Comparison of ENCODE assay signal across 8 cellular contexts in the genomic region with DNA sequence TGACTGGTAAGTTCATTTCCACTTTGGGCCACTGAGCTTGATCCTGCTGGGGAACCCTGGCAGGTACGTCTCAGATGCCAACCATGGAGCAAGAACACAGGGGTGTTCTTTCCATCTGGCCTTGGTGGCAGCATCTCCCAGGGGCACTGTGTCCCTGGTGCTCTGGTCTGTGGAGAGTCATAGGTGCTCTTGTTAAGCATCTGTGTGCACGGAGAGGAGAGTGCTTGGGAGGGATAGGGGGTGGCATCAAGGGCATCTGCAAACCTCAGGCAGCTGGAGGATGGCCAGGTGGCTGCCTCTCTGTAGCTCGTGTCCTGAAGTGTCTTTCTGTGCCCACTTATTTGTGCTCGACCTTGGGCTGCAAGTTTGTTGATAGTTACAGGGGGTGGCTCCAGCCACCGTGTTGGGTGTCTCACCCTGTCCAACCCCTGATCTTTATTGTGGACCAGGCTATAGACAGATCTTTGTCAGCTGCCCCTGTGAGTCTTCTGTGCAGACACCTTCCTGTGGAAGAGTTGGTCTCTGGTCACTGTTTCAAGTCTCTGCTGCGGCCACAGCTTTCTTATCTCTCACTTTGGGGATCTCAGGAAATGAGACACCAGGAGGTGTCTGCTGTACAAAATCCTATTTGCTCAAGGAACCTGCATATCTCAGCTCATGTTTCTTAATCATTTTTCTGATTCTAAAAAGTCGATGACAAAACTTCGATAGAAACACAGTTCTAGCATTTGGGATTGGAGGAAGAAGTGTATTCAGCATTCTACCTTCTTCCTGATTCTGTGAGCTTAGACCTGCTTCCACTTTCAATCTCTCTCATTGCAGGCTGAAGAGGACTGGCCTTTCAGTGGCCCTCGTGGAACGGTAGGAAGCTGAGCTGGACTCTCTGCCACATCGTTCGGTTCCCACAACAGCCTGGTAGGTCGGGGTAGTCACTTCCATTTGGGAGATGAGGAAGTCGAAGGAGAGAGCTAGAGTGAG. TPM values are rescaled to one million over a fixed set of nuclear protein-coding genes. Genes with fewer than 3 reads are reported as not detected.
A peak's percentile ranks its signal among the peaks of the same experiment; 100 is the strongest.
DNase-seq lines count a peak whose midpoint lies in the region; ATAC-seq and TF ChIP-seq lines count a peak whose summit lies in the region.

No MANE protein-coding gene starts in this region.

- WGBS in ovary, 3 donors, result 67 to 79% (median 76%) methylated on average over 14 of the region's 14 CpGs

- TF ChIP-seq POLR2A in ovary (IDR thresholded peaks at IDR 0.05), result no peak

- no peak overlapping the region for H3K4me3 ChIP-seq in ovary

- H3K4me1 ChIP-seq in ovary (ENCODE audit: insufficient read depth), result no peaks in the 10 kb centered on the region

- H3K36me3 ChIP-seq in ovary, result no peaks in the 10 kb centered on the region

- peak; percentile 34 for ATAC-seq in HG03064 (IDR thresholded peaks at IDR 0.05; ENCODE audit: low read depth, unreplicated experiment)
- ATAC-seq in stimulated activated naive CD8-positive, alpha-beta T cell treated with anti-CD3 and anti-CD28 coated beads, Interleukin-15, Interleukin-2, amounts not matched to agents 100 U/mL and 50 U/mL, for 24 hours, result peak; percentile 9
- no peak for ATAC-seq in HG02840 (IDR thresholded peaks at IDR 0.05; ENCODE audit: low FRiP score, unreplicated experiment)

- H3K27me3 ChIP-seq in ovary, result no peaks in the 10 kb centered on the region

- peak; percentile 14 to 16 for DNase-seq in activated T-cell treated with anti-CD3 and anti-CD28 coated beads, Interleukin-2, amount 50 U/mL, for 48 hours
- DNase-seq in activated T-cell treated with anti-CD3 and anti-CD28 coated beads for 4 hours, result no peak
- no peak for DNase-seq in activated naive CD8-positive, alpha-beta T cell treated with anti-CD3 and anti-CD28 coated beads for 36 hours
- no peak for DNase-seq in stimulated activated naive CD8-positive, alpha-beta T cell treated with anti-CD3 and anti-CD28 coated beads, Interleukin-15, Interleukin-2, amounts not matched to agents 100 U/mL and 50 U/mL, for 24 hours
- DNase-seq in ovary, result no peak
- no peak for DNase-seq in posterior cingulate gyrus

- intact Hi-C loops in ovary (cut with DNase I) (no loop called here), posterior cingulate gyrus (cut with DNase I) (no loop called here)

- H3K27me3 Mint-ChIP-seq in activated naive CD8-positive, alpha-beta T cell treated with anti-CD3 and anti-CD28 coated beads for 36 hours, result peaks cover 6% of the 10 kb centered on the region

- no peak for TF ChIP-seq CTCF in ovary (IDR thresholded peaks at IDR 0.05)

- no peak overlapping the region for H3K27ac ChIP-seq in ovary

- H3K36me3 Mint-ChIP-seq in activated naive CD8-positive, alpha-beta T cell treated with anti-CD3 and anti-CD28 coated beads for 36 hours, result no peaks in the 10 kb centered on the region

- H3K4me1 Mint-ChIP-seq in activated naive CD8-positive, alpha-beta T cell treated with anti-CD3 and anti-CD28 coated beads for 36 hours, result peaks cover 23% of the 10 kb centered on the region

- peak overlapping the region; percentile 18 for H3K4me3 Mint-ChIP-seq in activated naive CD8-positive, alpha-beta T cell treated with anti-CD3 and anti-CD28 coated beads for 36 hours

- no peaks in the 10 kb centered on the region for H3K9me3 Mint-ChIP-seq in activated naive CD8-positive, alpha-beta T cell treated with anti-CD3 and anti-CD28 coated beads for 36 hours

- no peaks in the 10 kb centered on the region for H3K9me3 ChIP-seq in ovary

- no peak overlapping the region for H3K27ac Mint-ChIP-seq in activated naive CD8-positive, alpha-beta T cell treated with anti-CD3 and anti-CD28 coated beads for 36 hours

- no peak for TF ChIP-seq EP300 in ovary (IDR thresholded peaks at IDR 0.05)

RNA-seq across cellular contexts. Expression of a gene that starts 17.2 kb away (rescaled TPM):
- 10 to 100 TPM; 11.1 to 11.9 TPM for total RNA-seq in activated naive CD8-positive, alpha-beta T cell treated with anti-CD3 and anti-CD28 coated beads for 36 hours
- 10 to 100 TPM in 1 of 7 donors, 1 to 10 TPM in 6; 2.1 to 10.3 (median 5.5) TPM for total RNA-seq in ovary
- 10 to 100 TPM; 12.2 to 22.8 TPM for polyA plus RNA-seq in ovary

RNA-seq across cellular contexts. Expression of a gene that starts 54.1 kb away (rescaled TPM):
- total RNA-seq in activated naive CD8-positive, alpha-beta T cell treated with anti-CD3 and anti-CD28 coated beads for 36 hours, result 1 to 10 TPM; 3.7 to 4.0 TPM
- 10 to 100 TPM in 5 of 7 donors, 1 to 10 TPM in 2; 5.5 to 13.9 (median 10.9) TPM for total RNA-seq in ovary
- polyA plus RNA-seq in ovary, result 10 to 100 TPM in 1 of 2 donors, under 1 TPM in 1; 0.28 to 11.2 TPM

Comparison
In these comparisons a context has a peak if more than half of its experiments do, and no peak if none do; other contexts are left out.
1. DNase-seq: peak in activated T-cell treated with anti-CD3 and anti-CD28 coated beads, Interleukin-2, amount 50 U/mL, for 48 hours (2 of 2); none in activated T-cell treated with anti-CD3 and anti-CD28 coated beads for 4 hours (single experiment), activated naive CD8-positive, alpha-beta T cell treated with anti-CD3 and anti-CD28 coated beads for 36 hours (single experiment), stimulated activated naive CD8-positive, alpha-beta T cell treated with anti-CD3 and anti-CD28 coated beads, Interleukin-15, Interleukin-2, amounts not matched to agents 100 U/mL and 50 U/mL, for 24 hours (single experiment), ovary (0 of 5) and posterior cingulate gyrus (0 of 10).